In the genomic region with DNA sequence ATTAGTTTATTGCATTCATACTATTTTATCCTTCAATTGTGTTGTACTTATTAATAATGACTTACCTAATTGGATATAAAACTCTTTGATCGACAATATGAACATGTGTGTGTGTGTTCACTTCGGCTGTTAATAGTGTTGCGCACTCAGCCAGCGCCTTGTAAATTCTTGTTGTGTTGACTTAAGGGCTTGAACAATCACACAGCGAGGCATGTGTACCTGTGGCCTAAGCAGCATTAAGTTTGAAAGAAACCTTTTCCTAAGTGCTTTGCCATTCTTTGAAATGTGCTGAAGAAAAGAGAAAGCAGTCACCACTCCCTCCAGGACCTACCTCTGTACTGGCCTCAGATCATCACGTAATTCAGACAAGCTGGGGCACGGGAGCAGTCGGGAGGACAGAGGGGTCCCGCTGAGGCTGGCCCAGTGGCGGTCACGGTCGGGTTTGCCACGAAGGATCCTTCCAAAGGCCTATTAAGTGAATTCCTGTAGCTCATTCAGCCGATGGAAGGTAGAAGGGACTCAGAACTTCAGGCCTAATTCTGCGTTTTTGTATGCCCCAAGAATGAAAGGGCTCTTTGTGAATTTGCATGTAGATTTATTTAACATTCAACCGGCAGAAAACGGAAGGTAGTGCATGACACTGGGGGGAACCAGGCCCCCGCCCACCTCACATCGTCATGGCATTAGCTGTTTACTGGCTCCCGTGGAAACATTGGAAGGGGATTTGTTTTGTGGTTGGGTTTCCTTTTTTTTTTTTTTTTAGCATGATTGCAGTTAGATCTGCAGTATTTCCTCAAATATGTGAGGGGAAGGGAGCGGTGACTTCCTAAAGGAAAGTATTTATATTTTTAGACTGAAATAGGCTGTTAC, we compare ENCODE assay signal across 1 cellular context.
TF ChIP-seq lines count a peak whose summit lies in the region.

No MANE protein-coding gene starts in this region.

TF ChIP-seq in H1, 55 proteins besides CTCF, POLR2A, EP300 and RAD21 (continued from another document):
- TF ChIP-seq TCF12 (IDR thresholded peaks at IDR 0.05; ENCODE audit: low read depth, low read length): no peak
- no peak for TF ChIP-seq JUND (IDR thresholded peaks at IDR 0.05; ENCODE audit: low read length)
- no peak for TF ChIP-seq NANOG (IDR thresholded peaks at IDR 0.05; ENCODE audit: insufficient read depth, low read depth, low read length, poor library complexity, severe bottlenecking)
- TF ChIP-seq SIRT6 (IDR thresholded peaks at IDR 0.05; ENCODE audit: low read length): no peak
- TF ChIP-seq POU5F1 (IDR thresholded peaks at IDR 0.05; ENCODE audit: low read depth, low read length): no peak
- TF ChIP-seq CREB1 (IDR thresholded peaks at IDR 0.05): no peak
- TF ChIP-seq GABPA (IDR thresholded peaks at IDR 0.05; ENCODE audit: borderline replicate concordance, insufficient read depth, low read length): no peak
- no peak for TF ChIP-seq TBP (IDR thresholded peaks at IDR 0.05; ENCODE audit: low read depth, low read length)
- TF ChIP-seq SUZ12 (IDR thresholded peaks at IDR 0.05; ENCODE audit: low read length): no peak
- no peak for TF ChIP-seq KDM1A (IDR thresholded peaks at IDR 0.05; ENCODE audit: borderline replicate concordance, low read length)
